ENCODE assay signal across 9 cellular contexts in the genomic region with DNA sequence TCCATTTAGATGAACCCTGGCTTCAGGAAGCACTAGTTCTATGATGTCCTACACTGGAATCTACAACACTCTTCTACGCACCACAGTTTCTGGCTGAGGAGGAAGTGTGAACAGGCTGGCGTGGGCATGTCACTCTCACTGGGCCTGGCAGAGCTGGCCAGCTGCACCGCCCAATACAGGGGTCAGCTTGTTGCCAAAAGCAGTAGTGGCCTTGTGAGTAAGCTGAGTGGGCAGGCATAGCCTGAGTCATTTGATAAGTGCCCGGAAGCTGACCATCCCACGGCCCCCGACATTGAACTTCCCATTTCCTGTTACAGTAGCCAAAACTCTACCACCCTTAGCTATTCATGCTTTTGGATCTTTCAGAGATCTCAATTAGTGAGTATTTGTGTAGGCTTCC.
A peak's percentile ranks its signal among the peaks of the same experiment; 100 is the strongest.
DNase-seq lines count a peak whose midpoint lies in the region; ATAC-seq, FAIRE-seq and TF ChIP-seq lines count a peak whose summit lies in the region.
"Had no signal": no experiment of that assay in that cellular context is flagged by ENCODE, and none has a peak within 500 bp of the region (broad histone marks: within the 10 kb centered on the region; RNA-seq: fewer than 3 reads in every experiment).

No MANE protein-coding gene starts in this region.

- 97% methylated on average over 6 of the region's 6 CpGs for WGBS in hepatocyte (ENCODE audit: low lambda C conversion rate, missing lambda C conversion rate)

- no peak overlapping the region for H3K27ac ChIP-seq in hepatocyte

- no peaks in the 10 kb centered on the region for H3K9me3 ChIP-seq in hepatocyte (ENCODE audit: low read depth)

- H3K4me2 ChIP-seq in hepatocyte = no peak overlapping the region

- in situ Hi-C loops in ACHN (cut with HindIII; ENCODE audit: low pct_ligation_motif_present, low pct_unique_long_range_greater_than_20kb, low sequenced_read_pairs) = no loop called here

- H4K20me1 ChIP-seq in hepatocyte (ENCODE audit: insufficient read depth, poor library complexity, severe bottlenecking) = no peaks in the 10 kb centered on the region

- no peaks in the 10 kb centered on the region for H3K4me1 ChIP-seq in hepatocyte (ENCODE audit: insufficient read depth)

- H3K9me2 ChIP-seq in hepatocyte (replicated peaks; ENCODE audit: insufficient read depth) = no peaks in the 10 kb centered on the region

- ATAC-seq in GM18517 (IDR thresholded peaks at IDR 0.05; ENCODE audit: unreplicated experiment) = no peak
- ATAC-seq in HG03571 (IDR thresholded peaks at IDR 0.05; ENCODE audit: unreplicated experiment) = no peak

- no peak overlapping the region for H3K4me3 ChIP-seq in hepatocyte

- peak; percentile 41 for DNase-seq in ACHN
- peak; percentile 73 for DNase-seq in RCC 7860 (ENCODE audit: low spot score)
- peak; percentile 16 for DNase-seq in fibroblast of gingiva (ENCODE audit: low read depth)
- peak; percentile 65 for DNase-seq in mucosa of gallbladder (ENCODE audit: low spot score)
- DNase-seq in hepatocyte (ENCODE audit: low spot score) = no peak
- no peak for DNase-seq in NCI-H1930 (lab: John Stamatoyannopoulos, UW)
- DNase-seq: activated gamma-delta T cell had no signal

- TF ChIP-seq CTCF in hepatocyte (IDR thresholded peaks at IDR 0.05; ENCODE audit: poor library complexity) = no peak

- no peaks in the 10 kb centered on the region for H3K79me2 ChIP-seq in hepatocyte

- peak; percentile 76 for FAIRE-seq in RCC 7860 (lab: Jason Lieb, UNC)

- H3K36me3 ChIP-seq in hepatocyte (replicated peaks; ENCODE audit: insufficient read depth, low read depth) = no peaks in the 10 kb centered on the region

- no peak overlapping the region for H2AFZ ChIP-seq in hepatocyte

- no peaks in the 10 kb centered on the region for H3K27me3 ChIP-seq in hepatocyte

Comparison
In these comparisons a context has a peak if more than half of its experiments do, and no peak if none do; other contexts are left out.
1. DNase-seq: peak in ACHN (single experiment), RCC 7860 (single experiment), fibroblast of gingiva (single experiment) and mucosa of gallbladder (single experiment); none in hepatocyte (single experiment) and NCI-H1930 (0 of 2).